In the genomic region with DNA sequence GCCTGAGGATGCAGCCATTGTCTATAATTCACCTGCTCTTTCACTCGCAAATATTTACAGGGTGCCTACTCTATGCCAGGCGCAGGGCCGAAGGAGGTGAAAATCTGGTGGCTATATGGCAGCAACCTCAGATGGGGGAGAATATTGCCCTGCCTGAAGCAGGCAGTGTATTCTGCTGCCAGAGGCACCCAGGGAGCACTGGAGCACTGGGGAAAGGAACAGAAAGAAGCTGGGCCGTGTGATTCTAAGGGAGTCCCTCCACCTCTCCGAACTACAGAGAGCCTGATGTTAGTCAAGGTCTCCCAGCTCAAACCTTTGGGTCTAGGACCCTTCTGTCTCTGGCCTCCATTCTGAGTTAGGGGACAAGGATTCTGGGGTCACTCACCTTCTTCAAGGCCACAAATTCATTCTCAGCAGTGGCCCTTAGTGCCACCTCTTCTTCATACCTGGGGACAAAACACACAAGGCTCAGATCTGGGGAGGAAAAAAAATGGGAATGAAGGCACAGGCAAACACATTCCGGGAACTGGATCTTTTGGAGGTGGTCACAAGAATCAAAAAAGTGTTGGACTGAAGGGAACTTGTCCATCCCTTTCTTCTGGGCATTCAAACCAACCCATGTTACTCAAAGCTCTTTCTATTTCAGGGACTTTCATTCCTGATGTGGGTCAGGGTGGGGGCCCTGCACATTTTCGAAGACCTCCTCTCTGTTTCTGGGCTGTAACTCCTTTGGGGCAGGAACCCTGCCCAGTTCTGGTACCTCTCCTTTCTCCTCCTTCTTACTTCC, we compare ENCODE assay signal across 20 cellular contexts. TPM values are rescaled to one million over a fixed set of nuclear protein-coding genes. Genes with fewer than 3 reads are reported as not detected.
DNase-seq lines count a peak whose midpoint lies in the region; ATAC-seq, FAIRE-seq and TF ChIP-seq lines count a peak whose summit lies in the region.
"Had no signal": no experiment of that assay in that cellular context is flagged by ENCODE, and none has a peak within 500 bp of the region (broad histone marks: within the 10 kb centered on the region; RNA-seq: fewer than 3 reads in every experiment).

No MANE protein-coding gene starts in this region.

- peak overlapping the region; percentile 69 to 97 for H3K27ac ChIP-seq in A549
- no peak overlapping the region for H3K27ac ChIP-seq in RWPE2 (ENCODE audit: poor library complexity, severe bottlenecking)
- H3K27ac ChIP-seq in lower lobe of right lung: no peak overlapping the region

- POLR2A ChIA-PET in A549 (lab: Yijun Ruan, JAX): interaction anchor here (0.6 to 18.5 kb wide), 11 partner anchors 11 to 625 kb away, joined by 3 to 383 read pairs (median 4); partner anchors contain the start of gene KRT86

- H3K9me3 ChIP-seq in A549 (no peaks in the 10 kb centered on the region), RWPE2 (ENCODE audit: severe bottlenecking) (no peaks in the 10 kb centered on the region), lower lobe of right lung (no peaks in the 10 kb centered on the region)
- H3K9me3 ChIP-seq: HAP-1 had no signal

- no peak; a peak in 1 of 5 replicates for TF ChIP-seq RAD21 in A549 (conservative IDR thresholded peaks at IDR 0.05 in 1 of 2, IDR thresholded peaks at IDR 0.05 in 1 of 2)

- ATAC-seq in A549 (peak in 1 of 2 experiments; percentile 2; a peak in 3 of 6 replicates), RWPE2 (ENCODE audit: low read depth) (no peak), lower lobe of right lung (no peak), GM18517 (IDR thresholded peaks at IDR 0.05; ENCODE audit: unreplicated experiment) (no peak)

- peaks cover 31% of the 10 kb centered on the region for H3K27me3 ChIP-seq in H7 (ENCODE audit: control insufficient read depth, insufficient read depth, low read length)
- no peaks in the 10 kb centered on the region for H3K27me3 ChIP-seq in RWPE2 (ENCODE audit: insufficient read depth, poor library complexity, severe bottlenecking)
- H3K27me3 ChIP-seq in lower lobe of right lung (ENCODE audit: low read depth): peaks cover 57% of the 10 kb centered on the region

- TF ChIP-seq CTCF in A549 (IDR thresholded peaks at IDR 0.05) (no peak), RWPE2 (IDR thresholded peaks at IDR 0.05; ENCODE audit: poor library complexity, severe bottlenecking) (no peak), lower lobe of right lung (IDR thresholded peaks at IDR 0.05) (no peak)

- intact Hi-C loops in lower lobe of right lung (cut with DNase I): no loop called here

- CTCF ChIA-PET in A549 (lab: Yijun Ruan, JAX): interaction anchor here (1.0 to 14.8 kb wide), 13 partner anchors 10 to 625 kb away, joined by 3 to 321 read pairs (median 6); partner anchors contain the start of gene KRT86

- H3K4me2 ChIP-seq in A549: no peak overlapping the region

- H3K4me3 ChIP-seq in A549 (no peak overlapping the region), H7 (ENCODE audit: insufficient read depth, low read depth, low read length) (no peak overlapping the region), RWPE2 (ENCODE audit: severe bottlenecking) (no peak overlapping the region), lower lobe of right lung (no peak overlapping the region)
- H3K4me3 ChIP-seq: HAP-1 had no signal

- H3K4me1 ChIP-seq in A549 (peaks cover 71% of the 10 kb centered on the region), RWPE2 (ENCODE audit: insufficient read depth, poor library complexity, severe bottlenecking) (no peaks in the 10 kb centered on the region), lower lobe of right lung (peaks cover 10% of the 10 kb centered on the region)

- no peak for DNase-seq in A549 (ENCODE audit: low read depth in 1 of 2, low spot score in 1 of 2)
- DNase-seq in H7: peak; percentile 21
- peak; percentile 16 for DNase-seq in RWPE2 (ENCODE audit: low spot score)
- peak; percentile 21 for DNase-seq in lower lobe of right lung
- no peak for DNase-seq in NCI-H524 (lab: John Stamatoyannopoulos, UW)
- DNase-seq in NCI-H1092 (lab: John Stamatoyannopoulos, UW): no peak
- DNase-seq in medulla oblongata (ENCODE audit: extremely low spot score): no peak
- DNase-seq: C1 segment of cervical spinal cord; CD8-positive, alpha-beta memory T cell; IMR-90; NCI-H1436; NCI-H1930; NCI-H345; NCI-H526; NK-92 treated with Interleukin-12 subunit alpha and Interleukin-12 subunit beta, amount 100 ng/mL, for 24 hours had no signal

- no peak for TF ChIP-seq EP300 in A549 (IDR thresholded peaks at IDR 0.05)

- 65% methylated on average over 7 of the region's 7 CpGs for WGBS in A549 (ENCODE audit: missing lambda C conversion rate)

- no peaks in the 10 kb centered on the region for H3K36me3 ChIP-seq in H7 (replicated peaks; ENCODE audit: control insufficient read depth, insufficient read depth, low read length)
- H3K36me3 ChIP-seq in RWPE2 (ENCODE audit: low read depth): no peaks in the 10 kb centered on the region
- no peaks in the 10 kb centered on the region for H3K36me3 ChIP-seq in lower lobe of right lung
- H3K36me3 ChIP-seq: HAP-1 had no signal

- no peak for FAIRE-seq in A549 (lab: Jason Lieb, UNC)
- FAIRE-seq: D721Med, GM12892, HTR-8/SVneo had no signal

- no peak for TF ChIP-seq POLR2A in A549 (IDR thresholded peaks at IDR 0.05; ENCODE audit: low read length)

TF ChIP-seq in A549, 52 proteins besides CTCF, POLR2A, EP300 and RAD21 (continues in another document):
- TF ChIP-seq ZFP36 (IDR thresholded peaks at IDR 0.05; ENCODE audit: borderline replicate concordance, partially characterized antibody) (no peak), EHMT2 (IDR thresholded peaks at IDR 0.05; ENCODE audit: low read depth) (no peak), HOXB5 (CRISPR knock-in tag; IDR thresholded peaks at IDR 0.05) (peak; percentile 32; the same call in 1 of the 2 replicates), JUN (IDR thresholded peaks at IDR 0.05) (peak in 1 of 2 experiments; percentile 56; a peak in 2 of 5 replicates), CHD2 (IDR thresholded peaks at IDR 0.05; ENCODE audit: low read length, partially characterized antibody) (peak; percentile 10), TFCP2L1 (CRISPR knock-in tag; IDR thresholded peaks at IDR 0.05) (peak; percentile 64), FOSB (CRISPR knock-in tag; IDR thresholded peaks at IDR 0.05) (peak; percentile 63), HOXA7 (CRISPR knock-in tag; IDR thresholded peaks at IDR 0.05) (peak; percentile 89), JUNB (IDR thresholded peaks at IDR 0.05) (no peak), PBX3 (IDR thresholded peaks at IDR 0.05) (peak; percentile 67; the same call in 1 of the 2 replicates), EHF (CRISPR knock-in tag; IDR thresholded peaks at IDR 0.05) (peak; percentile 17; the same call in 1 of the 2 replicates), ESRRA (IDR thresholded peaks at IDR 0.05; ENCODE audit: borderline replicate concordance, low read length) (0 out of 2 replicates have a peak, but pooled peaks have one; percentile 1), HES2 (IDR thresholded peaks at IDR 0.05) (no peak), POLR2AphosphoS2 (conservative IDR thresholded peaks at IDR 0.05; ENCODE audit: low read length) (peak; percentile 97), ATOH8 (CRISPR knock-in tag; IDR thresholded peaks at IDR 0.05; ENCODE audit: low read depth) (0 out of 2 replicates have a peak, but pooled peaks have one; percentile 19), TP53 (CRISPR knock-in tag; IDR thresholded peaks at IDR 0.05) (peak; percentile 83), NPAS2 (CRISPR knock-in tag; IDR thresholded peaks at IDR 0.05; ENCODE audit: borderline replicate concordance) (no peak)

RNA-seq across cellular contexts. Expression of gene KRT86, which starts 19.3 kb away (rescaled TPM):
- 23.5 and 43.0 TPM in 2 replicates for polyA plus RNA-seq in A549 (2011; rRNA removed)
- polyA plus RNA-seq in A549 (2012; cell fraction: cytosol; rRNA removed): 10.6 and 13.1 TPM in 2 replicates
- 73.1 and 148 TPM in 2 replicates for polyA plus RNA-seq in A549 (2012; cell fraction: nucleus; rRNA removed)
- 331 to 441 TPM (median 378 TPM) in 3 replicates for polyA plus RNA-seq in A549 (2017; fragmentation: RNase III; extraction: RNeasy Plus Mini Kit Qiagen cat#74134 plus additional on column Dnase treatment)
- 4.4 and 5.3 TPM in 2 replicates for polyA minus RNA-seq in A549 (2011; rRNA and poly(A)+ RNA removed)
- total RNA-seq in H7 (2014; rRNA removed; shearing (Covaris generic)): not detected in 2 replicates
- total RNA-seq in lower lobe of right lung: 0.74 TPM
- total RNA-seq: IMR-90 had no signal
- polyA plus RNA-seq: CD8-positive, alpha-beta memory T cell; IMR-90 had no signal

RNA-seq across cellular contexts. Expression of gene KRT7, which starts 22.1 kb away (rescaled TPM):
- 2,033 and 2,623 TPM in 2 replicates for polyA plus RNA-seq in A549 (2011; rRNA removed)
- 5,680 and 6,103 TPM in 2 replicates for polyA plus RNA-seq in A549 (2012; cell fraction: cytosol; rRNA removed)
- polyA plus RNA-seq in A549 (2012; cell fraction: nucleus; rRNA removed): 6,979 and 9,418 TPM in 2 replicates
- 3,055 to 3,652 TPM (median 3,189 TPM) in 3 replicates for polyA plus RNA-seq in A549 (2017; fragmentation: RNase III; extraction: RNeasy Plus Mini Kit Qiagen cat#74134 plus additional on column Dnase treatment)
- polyA minus RNA-seq in A549 (2011; rRNA and poly(A)+ RNA removed): 2,472 and 2,922 TPM in 2 replicates
- total RNA-seq in H7 (2014; rRNA removed; shearing (Covaris generic)): 0.80 and 1.1 TPM in 2 replicates
- total RNA-seq in lower lobe of right lung: 257 TPM
- polyA plus RNA-seq: CD8-positive, alpha-beta memory T cell had no signal

RNA-seq across cellular contexts. Expression of gene KRT81, which starts 36.2 kb away (rescaled TPM):
- polyA plus RNA-seq in A549 (2011; rRNA removed) (1,799 and 1,935 TPM in 2 replicates), A549 (2017; fragmentation: RNase III; extraction: RNeasy Plus Mini Kit Qiagen cat#74134 plus additional on column Dnase treatment) (3,419 to 3,643 TPM (median 3,445 TPM) in 3 replicates)
- 4,307 and 4,853 TPM in 2 replicates for polyA plus RNA-seq in A549 (2012; cell fraction: cytosol; rRNA removed)
- 4,173 and 4,472 TPM in 2 replicates for polyA plus RNA-seq in A549 (2012; cell fraction: nucleus; rRNA removed)
- polyA minus RNA-seq in A549 (2011; rRNA and poly(A)+ RNA removed): 632 and 835 TPM in 2 replicates
- total RNA-seq in H7 (2014; rRNA removed; shearing (Covaris generic)): not detected in 2 replicates
- not detected for total RNA-seq in lower lobe of right lung
- total RNA-seq: CD8-positive, alpha-beta memory T cell had no signal
- polyA plus RNA-seq: CD8-positive, alpha-beta memory T cell had no signal

Comparison
In these comparisons a context has a peak if more than half of its experiments do, and no peak if none do; other contexts are left out.
1. DNase-seq: peak in H7 (single experiment), RWPE2 (single experiment) and lower lobe of right lung (single experiment); none in A549 (0 of 2), NCI-H524 (0 of 2), NCI-H1092 (single experiment) and medulla oblongata (single experiment).
2. H3K27ac ChIP-seq: peak in A549 (2 of 2); none in RWPE2 (single experiment) and lower lobe of right lung (single experiment).
3. RNA of gene KRT7, which starts 22.1 kb away (total RNA-seq): 257 TPM in lower lobe of right lung (single experiment); 0.80 to 1.1 TPM in H7; every median in the first group is over 100 times any median in the second.